17 cellular contexts compared by ENCODE assay signal in genomic region chr14:61891810-61892209, GRCh38.
"Had no signal": no experiment of that assay in that cellular context is flagged by ENCODE, and none has a peak within 500 bp of the region (broad histone marks: within the 10 kb centered on the region; RNA-seq: fewer than 3 reads in every experiment).

No MANE protein-coding gene starts in this region.

- H3K27me3 ChIP-seq: adrenal gland, ascending aorta, brain microvascular endothelial cell, ovary, thyroid gland had no signal

- H3K9me3 ChIP-seq: adrenal gland, ascending aorta, gastrocnemius medialis, left ventricle myocardium inferior, neutrophil, ovary, prostate gland, thyroid gland had no signal

- H3K4me3 ChIP-seq: adrenal gland, ascending aorta, gastrocnemius medialis, left ventricle myocardium inferior, ovary, prostate gland, thyroid gland had no signal

- DNase-seq: activated CD4-positive, alpha-beta T cell treated with anti-CD3 and anti-CD28 coated beads, Interleukin-2, amount 50 U/mL, for 4 hours; activated CD8-positive, alpha-beta memory T cell treated with anti-CD3 and anti-CD28 coated beads, Interleukin-2, amount 50 U/mL, for 48 hours; activated naive CD4-positive, alpha-beta T cell; activated T-cell treated with anti-CD3 and anti-CD28 coated beads, Interleukin-2, amount 50 U/mL, for 4 hours; adrenal gland; effector CD8-positive, alpha-beta T cell; gastrocnemius medialis; left ventricle myocardium inferior; ovary; stimulated activated CD4-positive, alpha-beta T cell treated with anti-CD3 and anti-CD28 coated beads, Interleukin-4, amount 100 ng/mL, for 4 hours; substantia nigra; T1000; thyroid gland had no signal

- H3K36me3 ChIP-seq: adrenal gland, ascending aorta, brain microvascular endothelial cell, gastrocnemius medialis, left ventricle myocardium inferior, neutrophil, ovary, prostate gland, thyroid gland had no signal

- H3K27ac ChIP-seq: adrenal gland, ascending aorta, brain microvascular endothelial cell, gastrocnemius medialis, left ventricle myocardium inferior, neutrophil, ovary, prostate gland, thyroid gland had no signal

- H3K4me1 ChIP-seq: adrenal gland, ascending aorta, gastrocnemius medialis, left ventricle myocardium inferior, prostate gland, thyroid gland had no signal
